9 cellular contexts compared by ENCODE assay signal in the genomic region with DNA sequence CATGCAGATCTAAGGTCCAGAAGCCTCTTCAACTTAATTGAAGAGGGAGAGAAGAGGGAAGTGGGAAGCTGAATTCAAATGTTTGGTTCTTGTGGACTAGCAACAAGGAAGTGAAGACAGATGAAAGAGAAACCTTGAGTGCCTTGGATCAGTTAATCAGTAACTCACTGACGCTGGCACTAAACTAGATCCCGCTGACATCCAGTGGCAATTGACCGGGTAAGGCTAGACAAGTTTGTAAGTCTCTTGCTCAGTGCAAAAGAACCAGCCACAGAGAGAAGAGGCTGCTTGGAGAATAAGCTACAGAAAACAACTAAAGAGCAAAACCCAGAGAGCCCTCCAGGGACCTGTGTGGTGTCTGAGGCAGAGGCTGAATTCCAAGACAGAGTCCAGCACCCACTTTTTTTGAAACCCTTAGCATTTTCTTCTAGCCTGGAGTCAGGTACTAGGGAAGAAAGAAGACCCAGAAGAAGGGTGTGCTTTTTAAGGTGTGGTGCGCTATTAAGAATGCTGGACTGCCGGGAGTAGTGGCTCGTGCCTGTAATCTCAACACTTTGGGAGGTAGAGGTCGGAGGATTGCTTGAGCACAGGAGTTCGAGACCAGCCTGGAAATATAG. TPM values are rescaled to one million over a fixed set of nuclear protein-coding genes. Genes with fewer than 3 reads are reported as not detected.
DNase-seq lines count a peak whose midpoint lies in the region; ATAC-seq and FAIRE-seq lines count a peak whose summit lies in the region.
"Had no signal": no experiment of that assay in that cellular context is flagged by ENCODE, and none has a peak within 500 bp of the region (broad histone marks: within the 10 kb centered on the region; RNA-seq: fewer than 3 reads in every experiment).

No MANE protein-coding gene starts in this region.

- H3K36me3 Mint-ChIP-seq in immature natural killer cell, result no peaks in the 10 kb centered on the region

- H3K27me3 Mint-ChIP-seq in immature natural killer cell (ENCODE audit: low read depth in 3 of 3), result peaks cover 7 to 16% (median 7%) of the 10 kb centered on the region in 3 donors

- no peak for FAIRE-seq in small intestine (lab: Jason Lieb, UNC)
- FAIRE-seq: A204.1 had no signal

- H3K27me3 ChIP-seq in small intestine (ENCODE audit: control insufficient read depth in 2 of 2, insufficient read depth in 2 of 2, low read length in 2 of 2), result peaks cover 0 to 2% of the 10 kb centered on the region in 2 donors

- ATAC-seq in HG03354 (IDR thresholded peaks at IDR 0.05; ENCODE audit: poor library complexity, severe bottlenecking, unreplicated experiment), result peak; percentile 96

- H3K4me1 Mint-ChIP-seq in immature natural killer cell, result no peaks in the 10 kb centered on the region

- peak overlapping the region; percentile 91 to 93 for H3K27ac ChIP-seq in small intestine (ENCODE audit: low read depth in 1 of 2, low read length in 1 of 2)

- H3K4me1 ChIP-seq in small intestine (ENCODE audit: control insufficient read depth in 2 of 2, insufficient read depth in 1 of 2, low read depth in 1 of 2, low read length in 1 of 2), result no peaks in the 10 kb centered on the region

- DNase-seq in NCI-H2196 (lab: John Stamatoyannopoulos, UW; ENCODE audit: unreplicated experiment) (peak; percentile 27), NCI-H2196 treated with DMSO at 0.1 percent for 48 hours (lab: John Stamatoyannopoulos, UW; ENCODE audit: unreplicated experiment) (no peak), UCSD-AML1 (lab: John Stamatoyannopoulos, UW; ENCODE audit: unreplicated experiment) (peak; percentile 25), small intestine (peak; percentile 98), OCI-M2 (lab: John Stamatoyannopoulos, UW; ENCODE audit: unreplicated experiment) (no peak), C1 segment of cervical spinal cord (lab: John Stamatoyannopoulos, UW) (no peak), immature natural killer cell (no peak)

- peak overlapping the region in 1 of 2 donors; percentile 47 for H3K4me3 ChIP-seq in small intestine (ENCODE audit: low read depth in 1 of 2, low read length in 2 of 2)

- no peak overlapping the region for H3K4me3 Mint-ChIP-seq in immature natural killer cell

- no peaks in the 10 kb centered on the region for H3K9me3 Mint-ChIP-seq in immature natural killer cell

- H3K9me3 ChIP-seq in small intestine (ENCODE audit: control insufficient read depth, low read depth), result no peaks in the 10 kb centered on the region

- H3K36me3 ChIP-seq in small intestine (ENCODE audit: control insufficient read depth in 2 of 2, insufficient read depth in 2 of 2, low read length in 2 of 2), result no peaks in the 10 kb centered on the region

- WGBS in small intestine, 3 donors, result 7 to 53% (median 26%) methylated on average over 8 of the region's 8 CpGs

- no peak overlapping the region for H3K27ac Mint-ChIP-seq in immature natural killer cell

RNA-seq across cellular contexts. Expression of gene PLCH1, which starts 6.9 kb away (rescaled TPM):
- polyA plus RNA-seq in small intestine (1 to 10 TPM; 1.4 to 3.1 (median 2.5) TPM), immature natural killer cell (under 1 TPM in 1 of 3 donors, not detected in 2; 0.11 TPM)

Comparison
In these comparisons a context has a peak if more than half of its experiments do, and no peak if none do; other contexts are left out.
1. DNase-seq: peak in NCI-H2196 (single experiment), UCSD-AML1 (single experiment) and small intestine (single experiment); none in NCI-H2196 treated with DMSO at 0.1 percent for 48 hours (single experiment), OCI-M2 (single experiment), C1 segment of cervical spinal cord (0 of 14) and immature natural killer cell (0 of 3).